ENCODE assay signal across 17 cellular contexts in genomic region chr2:239892480-239893235, GRCh38.
A peak's percentile ranks its signal among the peaks of the same experiment; 100 is the strongest.
DNase-seq lines count a peak whose midpoint lies in the region; ATAC-seq, FAIRE-seq and TF ChIP-seq lines count a peak whose summit lies in the region.
"Had no signal": no experiment of that assay in that cellular context is flagged by ENCODE, and none has a peak within 500 bp of the region (broad histone marks: within the 10 kb centered on the region; RNA-seq: fewer than 3 reads in every experiment).

No MANE protein-coding gene starts in this region.

- H3K79me2 ChIP-seq in OCI-LY7 (ENCODE audit: insufficient read depth, low read depth, low read length), result no peaks in the 10 kb centered on the region
- no peaks in the 10 kb centered on the region for H3K79me2 ChIP-seq in HepG2 (ENCODE audit: insufficient read depth, low read length)

- H3K36me3 ChIP-seq in right atrium auricular region (no peaks in the 10 kb centered on the region), left ventricle myocardium inferior (no peaks in the 10 kb centered on the region), OCI-LY7 (ENCODE audit: insufficient read depth, low read length) (no peaks in the 10 kb centered on the region), HepG2 (replicated peaks in 1 of 2; ENCODE audit: control insufficient read depth in 1 of 2, insufficient read depth in 2 of 2, low read length in 2 of 2) (no peaks in the 10 kb centered on the region)

- ATAC-seq in HepG2, result no peak
- ATAC-seq in GM19351 (IDR thresholded peaks at IDR 0.05; ENCODE audit: unreplicated experiment), result no peak

- TF ChIP-seq EP300 in HepG2 (IDR thresholded peaks at IDR 0.05; ENCODE audit: low read depth in 2 of 2, low read length in 2 of 2) (no peak), HepG2 (CRISPR knock-in tag; IDR thresholded peaks at IDR 0.05; ENCODE audit: borderline replicate concordance) (no peak)

- TF ChIP-seq CTCF in right atrium auricular region (IDR thresholded peaks at IDR 0.05), result no peak
- TF ChIP-seq CTCF in left ventricle myocardium inferior (IDR thresholded peaks at IDR 0.05; ENCODE audit: borderline replicate concordance), result no peak
- TF ChIP-seq CTCF in OCI-LY7 (conservative IDR thresholded peaks at IDR 0.05; ENCODE audit: low read length), result no peak
- 0 out of 2 replicates have a peak, but pooled peaks have one; percentile 22 for TF ChIP-seq CTCF in HepG2 (CRISPR knock-in tag; IDR thresholded peaks at IDR 0.05)

- H3K27me3 ChIP-seq in right atrium auricular region (no peaks in the 10 kb centered on the region), left ventricle myocardium inferior (ENCODE audit: low read depth) (peaks cover 47% of the 10 kb centered on the region), HepG2 (ENCODE audit: control insufficient read depth in 1 of 2, insufficient read depth in 2 of 2, low read length in 2 of 2) (peaks cover 4 to 24% of the 10 kb centered on the region in 2 experiments; a peak in 4 of 5 replicates)

- H3K4me2 ChIP-seq in OCI-LY7 (ENCODE audit: low read length), result no peak overlapping the region
- H3K4me2 ChIP-seq in HepG2 (ENCODE audit: low read depth, low read length), result no peak overlapping the region

- H3K4me3 ChIP-seq in right atrium auricular region, result no peak overlapping the region
- H3K4me3 ChIP-seq in left ventricle myocardium inferior, result no peak overlapping the region
- no peak overlapping the region for H3K4me3 ChIP-seq in OCI-LY7 (ENCODE audit: low read depth, low read length, poor library complexity, severe bottlenecking)
- no peak overlapping the region for H3K4me3 ChIP-seq in HepG2 (replicated peaks in 1 of 3; ENCODE audit: insufficient read depth in 1 of 3, low read depth in 2 of 3, low read length in 3 of 3)

- DNase-seq in right atrium auricular region (ENCODE audit: low spot score) (peak; percentile 32), left ventricle myocardium inferior (no peak), OCI-LY7 (ENCODE audit: low spot score) (no peak), HepG2 (ENCODE audit: low spot score) (no peak), AG08395 (ENCODE audit: low spot score) (no peak), NOMO-1 (lab: John Stamatoyannopoulos, UW; ENCODE audit: unreplicated experiment in 2 of 2) (no peak)
- DNase-seq: Calu3; CD4-positive, alpha-beta memory T cell; DMS53; NCI-H1048; NCI-H146; NCI-H2081 treated with DMSO at 0.1 percent for 48 hours; NCI-H510A treated with DMSO at 0.1 percent for 48 hours; SIG-M5 had no signal

- BruUV-seq in OCI-LY7 (replicated peaks; lab: Mats Ljungman, UMichigan) (no TSS peak), HepG2 (replicated peaks; lab: Mats Ljungman, UMichigan) (no TSS peak)

- H3K9ac ChIP-seq in HepG2 (ENCODE audit: insufficient read depth, low read depth, low read length), result no peak overlapping the region

- peak overlapping the region; percentile 56; the same call in 1 of the 2 replicates for H2AFZ ChIP-seq in OCI-LY7 (ENCODE audit: low read length)
- no peak overlapping the region for H2AFZ ChIP-seq in HepG2 (ENCODE audit: low read length)

- H4K20me1 ChIP-seq in OCI-LY7 (ENCODE audit: insufficient read depth, low read length) (no peaks in the 10 kb centered on the region), HepG2 (ENCODE audit: insufficient read depth, low read length) (no peaks in the 10 kb centered on the region)

- in situ Hi-C loops in HepG2 (cut with HindIII; ENCODE audit: extremely low pct_ligation_motif_present, low pct_unique_long_range_greater_than_20kb), result no loop called here

- no peaks in the 10 kb centered on the region for H3K4me1 ChIP-seq in right atrium auricular region
- H3K4me1 ChIP-seq in left ventricle myocardium inferior, result no peaks in the 10 kb centered on the region
- no peaks in the 10 kb centered on the region for H3K4me1 ChIP-seq in OCI-LY7 (ENCODE audit: insufficient read depth, low read length, poor library complexity, severe bottlenecking)
- no peaks in the 10 kb centered on the region for H3K4me1 ChIP-seq in HepG2 (ENCODE audit: insufficient read depth, low read length)

- POLR2A ChIA-PET in OCI-LY7 (lab: Charles Lee) (no interaction called here), HepG2 (lab: Yijun Ruan, JAX) (no interaction called here)

- CTCF ChIA-PET in OCI-LY7 (lab: Charles Lee; ENCODE audit: unreplicated experiment), result no interaction called here
- CTCF ChIA-PET in HepG2 (lab: Yijun Ruan, JAX; ENCODE audit: low intra/inter-chr PET ratio, low total read pairs), result no interaction called here

- FAIRE-seq in HepG2 (lab: Jason Lieb, UNC), result no peak
- FAIRE-seq: GM19239, RCC 7860 had no signal

- no peak for TF ChIP-seq POLR2A in HepG2 (IDR thresholded peaks at IDR 0.05; ENCODE audit: insufficient read depth in 1 of 2, low read depth in 2 of 2, low read length in 2 of 2)

- no peak for TF ChIP-seq RAD21 in HepG2 (CRISPR knock-in tag; IDR thresholded peaks at IDR 0.05)

- intact Hi-C loops in left ventricle myocardium inferior (cut with micrococcal nuclease), result no loop called here
- intact Hi-C loops in OCI-LY7 (cut with micrococcal nuclease; ENCODE audit: unreplicated experiment), result no loop called here
- intact Hi-C loops in HepG2 (cut with micrococcal nuclease; ENCODE audit: unreplicated experiment), result no loop called here

- H3K9me2 ChIP-seq in OCI-LY7 (ENCODE audit: insufficient read depth, low read length), result no peaks in the 10 kb centered on the region

- 62% methylated on average over 17 of the region's 17 CpGs for WGBS in HepG2 (ENCODE audit: low lambda C conversion rate)

- no peaks in the 10 kb centered on the region for H3K9me3 ChIP-seq in right atrium auricular region
- H3K9me3 ChIP-seq in left ventricle myocardium inferior (replicated peaks), result peaks cover under 1% of the 10 kb centered on the region
- no peaks in the 10 kb centered on the region for H3K9me3 ChIP-seq in OCI-LY7 (ENCODE audit: low read length)
- H3K9me3 ChIP-seq in HepG2 (ENCODE audit: low read length), result no peaks in the 10 kb centered on the region

- H3K27ac ChIP-seq in right atrium auricular region (no peak overlapping the region), left ventricle myocardium inferior (replicated peaks) (no peak overlapping the region), OCI-LY7 (ENCODE audit: low read depth, low read length, poor library complexity, severe bottlenecking) (no peak overlapping the region), HepG2 (ENCODE audit: extremely low read length, insufficient read depth, low read length) (no peak overlapping the region)

TF ChIP-seq in HepG2, 621 proteins besides CTCF, POLR2A, EP300 and RAD21 (continues in another document):
- TF ChIP-seq ZNF816 (CRISPR knock-in tag; IDR thresholded peaks at IDR 0.05; ENCODE audit: borderline replicate concordance) (no peak), PRDM10 (CRISPR knock-in tag; IDR thresholded peaks at IDR 0.05; ENCODE audit: low read depth) (no peak), SAFB2 (CRISPR knock-in tag; IDR thresholded peaks at IDR 0.05; ENCODE audit: borderline replicate concordance, low read depth) (no peak), ZNF296 (CRISPR knock-in tag; conservative IDR thresholded peaks at IDR 0.05) (no peak), TFDP1 (CRISPR knock-in tag; IDR thresholded peaks at IDR 0.05; ENCODE audit: borderline replicate concordance) (no peak), REXO4 (CRISPR knock-in tag; IDR thresholded peaks at IDR 0.05; ENCODE audit: borderline replicate concordance) (no peak)
